9 cellular contexts compared by ENCODE assay signal in the genomic region with DNA sequence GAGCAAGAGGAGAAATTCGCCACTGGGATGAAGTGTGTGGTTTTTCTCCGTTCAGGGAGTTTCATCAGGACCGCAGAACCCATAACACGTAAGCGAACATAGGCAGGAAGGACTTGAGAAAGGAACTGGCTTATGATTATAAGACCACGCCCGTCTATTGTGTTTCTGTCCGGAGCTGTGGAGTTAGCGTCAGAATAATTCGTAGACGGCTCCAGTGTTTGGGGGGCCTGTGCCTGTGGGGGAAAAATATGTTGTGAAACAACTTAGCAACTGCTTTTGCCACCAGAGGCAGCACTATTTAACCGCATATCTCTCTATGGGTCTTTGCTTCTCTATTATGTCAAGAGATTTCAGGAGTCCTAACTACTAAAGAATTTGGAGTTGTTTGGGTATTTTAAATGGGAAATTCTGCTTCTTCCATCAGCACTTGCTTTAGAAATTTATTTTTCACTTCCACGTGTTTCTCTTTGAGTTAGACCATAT. TPM values are rescaled to one million over a fixed set of nuclear protein-coding genes. Genes with fewer than 3 reads are reported as not detected.
DNase-seq lines count a peak whose midpoint lies in the region; ATAC-seq and TF ChIP-seq lines count a peak whose summit lies in the region.
"Had no signal": no experiment of that assay in that cellular context is flagged by ENCODE, and none has a peak within 500 bp of the region (broad histone marks: within the 10 kb centered on the region; RNA-seq: fewer than 3 reads in every experiment).

No MANE protein-coding gene starts in this region.

- H3K27me3 ChIP-seq in right atrium auricular region, result no peaks in the 10 kb centered on the region
- H3K27me3 ChIP-seq in psoas muscle (ENCODE audit: insufficient read depth in 3 of 3, low read length in 2 of 3), result peaks cover 0 to 20% (median 9%) of the 10 kb centered on the region in 3 donors
- H3K27me3 ChIP-seq in A673 (replicated peaks; ENCODE audit: insufficient read depth, low read depth, low read length, poor library complexity), result no peaks in the 10 kb centered on the region

- H3K36me3 Mint-ChIP-seq in activated T-cell treated with anti-CD3 and anti-CD28 coated beads, Interleukin-2, amount 50 U/mL, for 72 hours (ENCODE audit: insufficient read depth in 2 of 2), result no peaks in the 10 kb centered on the region

- 33 to 41% (median 37%) methylated on average over 13 of the region's 13 CpGs for WGBS in psoas muscle, 3 donors

- peak overlapping the region; percentile 57 to 71 for H3K4me3 Mint-ChIP-seq in activated T-cell treated with anti-CD3 and anti-CD28 coated beads, Interleukin-2, amount 50 U/mL, for 72 hours

- no TSS peak for BruUV-seq in A673 (replicated peaks; lab: Mats Ljungman, UMichigan)

- H3K9me3 ChIP-seq in right atrium auricular region (peaks cover 0 to 6% of the 10 kb centered on the region in 2 donors), psoas muscle (no peaks in the 10 kb centered on the region), A673 (ENCODE audit: low read depth, low read length, poor library complexity, severe bottlenecking) (no peaks in the 10 kb centered on the region)

- DNase-seq in GM13976 (ENCODE audit: low spot score), result peak; percentile 9
- no peak for DNase-seq in activated T-cell treated with anti-CD3 and anti-CD28 coated beads, Interleukin-2, amount 50 U/mL, for 72 hours
- peak; percentile 87 for DNase-seq in right atrium auricular region (ENCODE audit: low spot score)
- DNase-seq in psoas muscle, result no peak
- DNase-seq in dedifferentiated amniotic fluid mesenchymal stem cell (ENCODE audit: extremely low spot score), result no peak
- no peak for DNase-seq in A673 (ENCODE audit: low spot score)

- peak; percentile 24 to 36 for ATAC-seq in activated T-cell treated with anti-CD3 and anti-CD28 coated beads, Interleukin-2, amount 50 U/mL, for 72 hours (replicated peaks in 1 of 2)
- ATAC-seq in psoas muscle (peak; percentile 52 to 75 (median 72)), GM18511 (IDR thresholded peaks at IDR 0.05; ENCODE audit: unreplicated experiment) (no peak), HG03095 (IDR thresholded peaks at IDR 0.05; ENCODE audit: unreplicated experiment) (no peak)

- intact Hi-C loops in psoas muscle (cut with DNase I), result loop anchor here in 1 of 2 donors (2.0 kb wide), 1 partner anchor 54 kb away; no protein-coding TSS in a partner anchor
- intact Hi-C loops in A673 (cut with micrococcal nuclease; ENCODE audit: unreplicated experiment), result no loop called here

- POLR2A ChIA-PET in A673 (lab: Charles Lee; ENCODE audit: low non-redundant PET), result no interaction called here

- H3K4me3 ChIP-seq in right atrium auricular region, result peak overlapping the region; percentile 50 to 55
- peak overlapping the region; percentile 69 for H3K4me3 ChIP-seq in psoas muscle
- H3K4me3 ChIP-seq in A673 (ENCODE audit: low read depth, low read length, poor library complexity, severe bottlenecking), result no peak overlapping the region

- H3K27ac Mint-ChIP-seq in activated T-cell treated with anti-CD3 and anti-CD28 coated beads, Interleukin-2, amount 50 U/mL, for 72 hours, result no peak overlapping the region

- H3K4me1 ChIP-seq in right atrium auricular region (no peaks in the 10 kb centered on the region), psoas muscle (no peaks in the 10 kb centered on the region), A673 (ENCODE audit: insufficient read depth, low read length, poor library complexity, severe bottlenecking) (no peaks in the 10 kb centered on the region)

- no peak for TF ChIP-seq CTCF in GM13976 (IDR thresholded peaks at IDR 0.05; ENCODE audit: borderline replicate concordance, control extremely low read depth, extremely low read depth, insufficient read depth, missing control alignments)
- peak in 1 of 2 donors; percentile 45 for TF ChIP-seq CTCF in right atrium auricular region (IDR thresholded peaks at IDR 0.05)
- peak; percentile 29 for TF ChIP-seq CTCF in psoas muscle (IDR thresholded peaks at IDR 0.05)
- no peak for TF ChIP-seq CTCF in A673 (conservative IDR thresholded peaks at IDR 0.05; ENCODE audit: low read depth, low read length)

- H3K27me3 Mint-ChIP-seq in activated T-cell treated with anti-CD3 and anti-CD28 coated beads, Interleukin-2, amount 50 U/mL, for 72 hours (ENCODE audit: low read depth), result peaks cover 48% of the 10 kb centered on the region

- in situ Hi-C loops in GM13976 (cut with MboI; ENCODE audit: low sequenced_read_pairs, unreplicated experiment), result no loop called here

- CTCF ChIA-PET in A673 (lab: Charles Lee), result no interaction called here

- peaks cover 9% of the 10 kb centered on the region for H3K4me1 Mint-ChIP-seq in activated T-cell treated with anti-CD3 and anti-CD28 coated beads, Interleukin-2, amount 50 U/mL, for 72 hours (ENCODE audit: low read depth)

- H3K27ac ChIP-seq in right atrium auricular region (peak overlapping the region; percentile 84 to 85), psoas muscle (peak overlapping the region; percentile 71), A673 (ENCODE audit: low read depth, low read length, poor library complexity, severe bottlenecking) (no peak overlapping the region)

- H3K36me3 ChIP-seq in right atrium auricular region, result no peaks in the 10 kb centered on the region
- H3K36me3 ChIP-seq in psoas muscle (ENCODE audit: insufficient read depth in 1 of 2, low read depth in 1 of 2), result no peaks in the 10 kb centered on the region
- H3K36me3 ChIP-seq in A673 (ENCODE audit: insufficient read depth, low read length, poor library complexity, severe bottlenecking), result no peaks in the 10 kb centered on the region

- peaks cover 0 to under 1% of the 10 kb centered on the region in 2 donors for H3K9me3 Mint-ChIP-seq in activated T-cell treated with anti-CD3 and anti-CD28 coated beads, Interleukin-2, amount 50 U/mL, for 72 hours

RNA-seq across cellular contexts. Expression of a gene that starts 0.5 kb away (rescaled TPM):
- total RNA-seq in activated T-cell treated with anti-CD3 and anti-CD28 coated beads, Interleukin-2, amount 50 U/mL, for 72 hours, result not detected
- total RNA-seq in right atrium auricular region (10 to 100 TPM; 44.6 to 63.0 TPM), psoas muscle (10 to 100 TPM; 17.9 to 29.5 (median 19.9) TPM), A673 (2021) (not detected in 2 replicates)
- polyA plus RNA-seq in psoas muscle, result 10 to 100 TPM; 16.0 to 35.4 (median 22.7) TPM
- total RNA-seq: NCI-H460 had no signal

RNA-seq across cellular contexts. Expression of a gene that starts 48.7 kb away (rescaled TPM):
- not detected for total RNA-seq in activated T-cell treated with anti-CD3 and anti-CD28 coated beads, Interleukin-2, amount 50 U/mL, for 72 hours
- total RNA-seq in right atrium auricular region (1 to 10 TPM in 1 of 2 donors, under 1 TPM in 1; 0.41 to 1.8 TPM), psoas muscle (under 1 TPM; 0.27 to 0.60 (median 0.52) TPM), A673 (2021) (3.7 and 3.8 TPM in 2 replicates)
- under 1 TPM; 0.21 to 0.39 (median 0.23) TPM for polyA plus RNA-seq in psoas muscle
- total RNA-seq: NCI-H460 had no signal

Comparison
In these comparisons a context has a peak if more than half of its experiments do, and no peak if none do; other contexts are left out.
1. DNase-seq: peak in GM13976 (single experiment) and right atrium auricular region (single experiment); none in activated T-cell treated with anti-CD3 and anti-CD28 coated beads, Interleukin-2, amount 50 U/mL, for 72 hours (0 of 2), psoas muscle (0 of 2), dedifferentiated amniotic fluid mesenchymal stem cell (single experiment) and A673 (single experiment).
2. ATAC-seq: peak in activated T-cell treated with anti-CD3 and anti-CD28 coated beads, Interleukin-2, amount 50 U/mL, for 72 hours (2 of 2) and psoas muscle (4 of 4); none in GM18511 (single experiment) and HG03095 (single experiment).
3. RNA of a gene that starts 0.5 kb away (total RNA-seq): 44.6 to 63.0 TPM in right atrium auricular region and 17.9 to 29.5 TPM in psoas muscle; not detected in A673 and not detected in activated T-cell treated with anti-CD3 and anti-CD28 coated beads, Interleukin-2, amount 50 U/mL, for 72 hours; every median in the first group is over 10 times any median in the second.